In genomic region chr16:66553223-66553622, GRCh38 we compare ENCODE assay signal across 9 cellular contexts. TPM values are rescaled to one million over a fixed set of nuclear protein-coding genes. Genes with fewer than 3 reads are reported as not detected.
DNase-seq lines count a peak whose midpoint lies in the region; ATAC-seq and TF ChIP-seq lines count a peak whose summit lies in the region.
"Had no signal": no experiment of that assay in that cellular context is flagged by ENCODE, and none has a peak within 500 bp of the region (broad histone marks: within the 10 kb centered on the region; RNA-seq: fewer than 3 reads in every experiment).

No MANE protein-coding gene starts in this region.

- H3K27me3 ChIP-seq in SJCRH30 (no peaks in the 10 kb centered on the region), fibroblast of lung (ENCODE audit: control insufficient read depth, insufficient read depth, low read length) (no peaks in the 10 kb centered on the region), skeletal muscle satellite cell (ENCODE audit: control insufficient read depth, insufficient read depth, low read length) (no peaks in the 10 kb centered on the region)

- H3K4me3 ChIP-seq in GM12865 (ENCODE audit: low read depth, low read length) = peak overlapping the region; percentile 59
- peak overlapping the region; percentile 57 for H3K4me3 ChIP-seq in SJCRH30
- H3K4me3 ChIP-seq in fibroblast of lung (replicated peaks in 1 of 4; ENCODE audit: control extremely low read depth in 1 of 4, insufficient read depth in 1 of 4, low read depth in 3 of 4, low read length in 4 of 4) = peak overlapping the region; percentile 63 to 74 (median 67)
- H3K4me3 ChIP-seq in skeletal muscle satellite cell (ENCODE audit: low read length) = peak overlapping the region; percentile 78

- no peak overlapping the region for H2AFZ ChIP-seq in fibroblast of lung (ENCODE audit: low read length)

- H3K27ac ChIP-seq in SJCRH30 (no peak overlapping the region), fibroblast of lung (ENCODE audit: insufficient read depth, low read length) (no peak overlapping the region)
- H3K27ac ChIP-seq: epithelial cell of prostate had no signal

- DNase-seq in GM12865 (ENCODE audit: low read depth) = no peak
- no peak for DNase-seq in SJCRH30
- no peak for DNase-seq in fibroblast of lung (ENCODE audit: low read depth in 2 of 2)
- DNase-seq in NCI-H1436 (lab: John Stamatoyannopoulos, UW) = no peak
- DNase-seq in ureter (ENCODE audit: low spot score) = no peak
- no peak for DNase-seq in dedifferentiated amniotic fluid mesenchymal stem cell (ENCODE audit: extremely low spot score)

- peaks cover 13% of the 10 kb centered on the region for H3K79me2 ChIP-seq in fibroblast of lung (ENCODE audit: control insufficient read depth, insufficient read depth, low read length)

- H3K4me1 ChIP-seq in SJCRH30 (peaks cover 11% of the 10 kb centered on the region), fibroblast of lung (ENCODE audit: control insufficient read depth, extremely low read depth, insufficient read depth, low read length) (peaks cover 11% of the 10 kb centered on the region), skeletal muscle satellite cell (ENCODE audit: control insufficient read depth, insufficient read depth, low read length) (peaks cover 36% of the 10 kb centered on the region)

- no peaks in the 10 kb centered on the region for H4K20me1 ChIP-seq in fibroblast of lung (ENCODE audit: control insufficient read depth, extremely low read depth, insufficient read depth, low read length)

- H3K9me3 ChIP-seq in SJCRH30 (replicated peaks) (no peaks in the 10 kb centered on the region), fibroblast of lung (ENCODE audit: control insufficient read depth, insufficient read depth, low read depth, low read length) (no peaks in the 10 kb centered on the region), skeletal muscle satellite cell (replicated peaks; ENCODE audit: low read length) (no peaks in the 10 kb centered on the region)

- no peak for ATAC-seq in HG03025 (IDR thresholded peaks at IDR 0.05; ENCODE audit: low FRiP score, unreplicated experiment)

- TF ChIP-seq CTCF in GM12865 (IDR thresholded peaks at IDR 0.05; ENCODE audit: insufficient read depth, low read depth, low read length, missing control alignments) (no peak), fibroblast of lung (conservative IDR thresholded peaks at IDR 0.05 in 1 of 2, IDR thresholded peaks at IDR 0.05 in 1 of 2; ENCODE audit: low read depth in 1 of 2, low read length in 2 of 2) (no peak)

- H3K4me2 ChIP-seq in fibroblast of lung (ENCODE audit: extremely low read depth, insufficient read depth, low read length) (peak overlapping the region; percentile 91), skeletal muscle satellite cell (ENCODE audit: low read length) (peak overlapping the region; percentile 87)

- H3K36me3 ChIP-seq in SJCRH30 (peaks cover 15% of the 10 kb centered on the region; the same call in 1 of the 2 replicates), fibroblast of lung (ENCODE audit: control insufficient read depth, insufficient read depth, low read length) (no peaks in the 10 kb centered on the region), skeletal muscle satellite cell (ENCODE audit: insufficient read depth, low read length) (peaks cover 2% of the 10 kb centered on the region)

- H3K9ac ChIP-seq in fibroblast of lung (ENCODE audit: insufficient read depth, low read length) (no peak overlapping the region), skeletal muscle satellite cell (ENCODE audit: low read depth, low read length) (peak overlapping the region; percentile 85)

RNA-seq across cellular contexts. Expression of gene CKLF, which starts 0.8 kb away (rescaled TPM):
- 121 and 127 TPM in 2 replicates for total RNA-seq in SJCRH30 (2014; rRNA removed; shearing (Covaris generic))
- total RNA-seq in fibroblast of lung (38.8 and 41.9 TPM in 2 replicates), ureter (34.0 TPM)
- polyA plus RNA-seq in fibroblast of lung = 70.9 and 82.8 TPM in 2 replicates
- 70.3 and 72.2 TPM in 2 replicates for polyA plus RNA-seq in fibroblast of lung (2012)
- polyA minus RNA-seq in fibroblast of lung (ENCODE audit: low replicate concordance) = 11.3 and 28.6 TPM in 2 replicates
- total RNA-seq in skeletal muscle satellite cell (2012; rRNA removed) = 39.0 and 51.8 TPM in 2 replicates

RNA-seq across cellular contexts. Expression of gene TK2, which starts 3.3 kb away (rescaled TPM):
- 14.8 and 16.0 TPM in 2 replicates for total RNA-seq in SJCRH30 (2014; rRNA removed; shearing (Covaris generic))
- total RNA-seq in fibroblast of lung (57.5 and 73.7 TPM in 2 replicates), ureter (37.9 TPM)
- polyA plus RNA-seq in fibroblast of lung = 34.8 and 36.8 TPM in 2 replicates
- 24.8 and 31.4 TPM in 2 replicates for polyA plus RNA-seq in fibroblast of lung (2012)
- polyA minus RNA-seq in fibroblast of lung (ENCODE audit: low replicate concordance) = 75.7 and 207 TPM in 2 replicates
- 15.9 and 21.0 TPM in 2 replicates for total RNA-seq in skeletal muscle satellite cell (2012; rRNA removed)

RNA-seq across cellular contexts. Expression of gene CMTM1, which starts 13.0 kb away (rescaled TPM):
- 6.6 and 8.2 TPM in 2 replicates for total RNA-seq in SJCRH30 (2014; rRNA removed; shearing (Covaris generic))
- total RNA-seq in fibroblast of lung (1.5 and 2.3 TPM in 2 replicates), ureter (4.3 TPM)
- polyA plus RNA-seq in fibroblast of lung = 0.87 and 0.99 TPM in 2 replicates
- polyA plus RNA-seq in fibroblast of lung (2012) = 0.99 and 2.2 TPM in 2 replicates
- 1.1 TPM in 1 of 2 replicates, not detected in the other for polyA minus RNA-seq in fibroblast of lung (ENCODE audit: low replicate concordance)
- total RNA-seq in skeletal muscle satellite cell (2012; rRNA removed) = 0.76 and 1.3 TPM in 2 replicates

RNA-seq across cellular contexts. Expression of gene CMTM2, which starts 26.0 kb away (rescaled TPM):
- 5.4 and 6.2 TPM in 2 replicates for total RNA-seq in SJCRH30 (2014; rRNA removed; shearing (Covaris generic))
- total RNA-seq in fibroblast of lung (not detected in 2 replicates), ureter (not detected)
- not detected in 2 replicates for polyA plus RNA-seq in fibroblast of lung
- not detected in 2 replicates for polyA plus RNA-seq in fibroblast of lung (2012)
- not detected in 2 replicates for polyA minus RNA-seq in fibroblast of lung (ENCODE audit: low replicate concordance)
- total RNA-seq in skeletal muscle satellite cell (2012; rRNA removed) = not detected in 2 replicates

RNA-seq across cellular contexts. Expression of gene CMTM3, which starts 51.3 kb away (rescaled TPM):
- 52.8 and 53.9 TPM in 2 replicates for total RNA-seq in SJCRH30 (2014; rRNA removed; shearing (Covaris generic))
- total RNA-seq in fibroblast of lung = 6.9 and 10.1 TPM in 2 replicates
- polyA plus RNA-seq in fibroblast of lung = 14.9 and 18.6 TPM in 2 replicates
- polyA plus RNA-seq in fibroblast of lung (2012) = 17.6 and 18.9 TPM in 2 replicates
- 13.7 and 30.3 TPM in 2 replicates for polyA minus RNA-seq in fibroblast of lung (ENCODE audit: low replicate concordance)
- 10.4 and 19.0 TPM in 2 replicates for total RNA-seq in skeletal muscle satellite cell (2012; rRNA removed)
- 25.4 TPM for total RNA-seq in ureter
